ENCODE assay signal across 1 cellular context in the genomic region with DNA sequence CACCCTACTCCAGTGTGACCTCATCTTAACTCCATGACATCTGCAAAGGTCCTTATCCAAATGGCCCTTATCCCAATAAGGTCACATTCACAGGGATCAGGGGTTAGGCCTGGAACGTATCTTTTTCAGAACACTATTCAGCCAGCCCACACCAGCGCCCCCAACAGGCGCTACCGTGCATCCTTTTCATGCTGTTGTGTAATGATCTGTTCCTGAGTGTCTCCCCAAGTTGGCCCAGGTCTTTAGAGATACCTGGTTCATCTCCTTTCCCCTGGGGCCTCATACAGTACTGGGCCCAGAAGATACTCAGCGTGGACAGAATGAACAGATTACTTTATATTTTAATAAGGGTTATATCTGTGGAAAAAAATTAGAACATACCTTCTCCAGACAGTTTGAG.
TF ChIP-seq lines count a peak whose summit lies in the region.

No MANE protein-coding gene starts in this region.

TF ChIP-seq in A549, 52 proteins besides CTCF, POLR2A, EP300 and RAD21 (continued from another document):
- TF ChIP-seq ATOH8 (CRISPR knock-in tag; IDR thresholded peaks at IDR 0.05; ENCODE audit: low read depth) = no peak
- no peak for TF ChIP-seq BHLHE40 (IDR thresholded peaks at IDR 0.05; ENCODE audit: low read depth, low read length)
- no peak for TF ChIP-seq NPAS2 (CRISPR knock-in tag; IDR thresholded peaks at IDR 0.05; ENCODE audit: borderline replicate concordance)
- no peak for TF ChIP-seq FOSL2 (IDR thresholded peaks at IDR 0.05)
- TF ChIP-seq FOSL2 (CRISPR knock-in tag; IDR thresholded peaks at IDR 0.05) = no peak
- TF ChIP-seq ZFP36 (IDR thresholded peaks at IDR 0.05; ENCODE audit: borderline replicate concordance, partially characterized antibody) = no peak
- TF ChIP-seq, protein P1, sequence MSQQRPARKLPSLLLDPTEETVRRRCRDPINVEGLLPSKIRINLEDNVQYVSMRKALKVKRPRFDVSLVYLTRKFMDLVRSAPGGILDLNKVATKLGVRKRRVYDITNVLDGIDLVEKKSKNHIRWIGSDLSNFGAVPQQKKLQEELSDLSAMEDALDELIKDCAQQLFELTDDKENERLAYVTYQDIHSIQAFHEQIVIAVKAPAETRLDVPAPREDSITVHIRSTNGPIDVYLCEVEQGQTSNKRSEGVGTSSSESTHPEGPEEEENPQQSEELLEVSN (IDR thresholded peaks at IDR 0.05; ENCODE audit: borderline replicate concordance, low read depth) = no peak
- TF ChIP-seq MAFK (IDR thresholded peaks at IDR 0.05; ENCODE audit: partially characterized antibody) = no peak
- TF ChIP-seq FOSB (CRISPR knock-in tag; IDR thresholded peaks at IDR 0.05) = no peak
- TF ChIP-seq MAZ (IDR thresholded peaks at IDR 0.05; ENCODE audit: borderline replicate concordance, low read depth, low read length) = no peak
